In the genomic region with DNA sequence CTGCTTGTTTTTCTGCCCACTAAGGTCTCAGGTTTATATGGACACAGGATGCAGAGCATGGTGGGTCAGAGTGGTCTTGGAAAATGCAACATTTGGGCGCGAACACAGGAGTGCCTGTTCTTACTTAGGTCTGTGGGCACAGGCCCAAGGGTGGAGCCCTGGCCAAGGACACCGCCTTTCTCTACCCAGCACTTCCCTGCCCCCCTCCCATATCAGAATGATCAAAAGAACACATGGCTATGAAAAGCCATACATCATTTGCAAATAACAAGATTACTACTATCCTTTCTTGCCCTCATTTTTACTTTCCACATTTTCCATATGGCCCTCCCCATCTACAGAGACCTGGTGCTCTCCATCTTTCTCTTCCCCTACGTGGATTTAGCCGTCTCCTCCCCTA, we compare ENCODE assay signal across 21 cellular contexts.
"Had no signal": no experiment of that assay in that cellular context is flagged by ENCODE, and none has a peak within 500 bp of the region (broad histone marks: within the 10 kb centered on the region; RNA-seq: fewer than 3 reads in every experiment).

No MANE protein-coding gene starts in this region.

- H3K9ac ChIP-seq: neural progenitor cell had no signal

- H3K4me2 ChIP-seq: neural progenitor cell had no signal

- H3K4me1 ChIP-seq: psoas muscle, sigmoid colon, stomach, thyroid gland had no signal

- ATAC-seq: naive thymus-derived CD8-positive, alpha-beta T cell; psoas muscle; right cardiac atrium; stimulated activated effector memory CD8-positive, alpha-beta T cell treated with anti-CD3 and anti-CD28 coated beads, Interleukin-12 subunit alpha, Interleukin-12 subunit beta, amount 100 ng/mL, for 72 hours had no signal

- H3K4me3 ChIP-seq: dorsolateral prefrontal cortex, neural progenitor cell, psoas muscle, sigmoid colon, stomach, thyroid gland had no signal

- H3K27ac ChIP-seq: neural progenitor cell, psoas muscle, sigmoid colon, stomach, thyroid gland had no signal

- H3K27me3 ChIP-seq: dorsolateral prefrontal cortex, neural progenitor cell, sigmoid colon, stomach, thyroid gland had no signal

- H3K36me3 ChIP-seq: neural progenitor cell, sigmoid colon, stomach, thyroid gland had no signal

- H3K9me3 ChIP-seq: psoas muscle, sigmoid colon, stomach, thyroid gland had no signal

- H2AFZ ChIP-seq: neural progenitor cell had no signal

- DNase-seq: dorsolateral prefrontal cortex; effector CD4-positive, alpha-beta T cell; hypothalamus; immature natural killer cell; islet precursor cell; kidney glomerular epithelial cell; mesendoderm; midbrain; naive thymus-derived CD8-positive, alpha-beta T cell; nucleus accumbens; posterior cingulate gyrus; psoas muscle; sigmoid colon; stimulated activated CD4-positive, alpha-beta T cell treated with anti-CD3 and anti-CD28 coated beads, Interleukin-2, amount 100 ng/mL, for 24 hours; stimulated activated CD4-positive, alpha-beta T cell treated with anti-CD3 and anti-CD28 coated beads, Interleukin-4, amount 100 ng/mL, for 24 hours; stimulated activated naive CD4-positive, alpha-beta T cell treated with Interleukin-2 at 50 U/mL for 16 hours; stomach; thyroid gland had no signal
